8 cellular contexts compared by ENCODE assay signal in genomic region chr20:50110141-50111047, GRCh38. TPM values are rescaled to one million over a fixed set of nuclear protein-coding genes. Genes with fewer than 3 reads are reported as not detected.
DNase-seq lines count a peak whose midpoint lies in the region; ATAC-seq and TF ChIP-seq lines count a peak whose summit lies in the region.

No MANE protein-coding gene starts in this region.

- DNase-seq in GM12864 (ENCODE audit: low read depth): no peak
- DNase-seq in SK-N-MC (ENCODE audit: low read depth, low spot score): no peak
- peak; percentile 64 to 67 (median 67) for DNase-seq in effector memory CD8-positive, alpha-beta T cell
- peak; percentile 81 to 87 for DNase-seq in trophoblast cell
- DNase-seq in islet precursor cell: no peak

- H3K79me2 ChIP-seq in trophoblast cell (ENCODE audit: control insufficient read depth, insufficient read depth, low read length, poor library complexity): peaks cover 31% of the 10 kb centered on the region

- no CpG with 5 or more reads among the region's 4 CpGs for WGBS in trophoblast cell (ENCODE audit: extremely low coverage, insufficient coverage, insufficient read length)

- peak overlapping the region; percentile 88 to 95 for H3K4me3 Mint-ChIP-seq in effector memory CD8-positive, alpha-beta T cell

- no peak overlapping the region for H3K14ac ChIP-seq in trophoblast cell (ENCODE audit: low read length)

- peaks cover 21% of the 10 kb centered on the region for H3K79me1 ChIP-seq in trophoblast cell (ENCODE audit: low read length)

- no peaks in the 10 kb centered on the region for H3K9me3 ChIP-seq in SK-N-MC (ENCODE audit: low read depth, low read length)
- no peaks in the 10 kb centered on the region for H3K9me3 ChIP-seq in trophoblast cell (ENCODE audit: insufficient read depth, low read depth, low read length)

- no peak overlapping the region for H2BK120ac ChIP-seq in trophoblast cell (ENCODE audit: insufficient read depth, low read length, poor library complexity)

- H3K9ac ChIP-seq in SK-N-MC (ENCODE audit: insufficient read length) (no peak overlapping the region), trophoblast cell (ENCODE audit: low read length) (no peak overlapping the region)

- H3K23ac ChIP-seq in trophoblast cell (ENCODE audit: low read length): no peak overlapping the region

- H3K4me1 ChIP-seq in trophoblast cell (ENCODE audit: control insufficient read depth in 1 of 2, insufficient read depth in 2 of 2, low read length in 2 of 2): peaks cover 36 to 47% of the 10 kb centered on the region in 2 experiments

- peaks cover 72 to 81% of the 10 kb centered on the region in 2 donors for H3K4me1 Mint-ChIP-seq in effector memory CD8-positive, alpha-beta T cell (ENCODE audit: low read depth in 2 of 2)

- no peak for TF ChIP-seq CTCF in GM12864 (IDR thresholded peaks at IDR 0.05; ENCODE audit: low read depth, low read length, missing control alignments)

- H2BK5ac ChIP-seq in trophoblast cell (ENCODE audit: low read depth, low read length, poor library complexity): peak overlapping the region; percentile 10

- 0 out of 2 replicates have a peak overlapping the region, but pooled peaks have one; percentile 19 for H3K27ac ChIP-seq in SK-N-MC
- H3K27ac ChIP-seq in trophoblast cell (ENCODE audit: low read depth, low read length): peak overlapping the region; percentile 81

- H3K18ac ChIP-seq in trophoblast cell (ENCODE audit: low read length): no peak overlapping the region

- no peak overlapping the region for H4K91ac ChIP-seq in trophoblast cell (ENCODE audit: low read depth, low read length)

- no peak overlapping the region for H2BK12ac ChIP-seq in trophoblast cell (ENCODE audit: low read length)

- H3K36me3 Mint-ChIP-seq in effector memory CD8-positive, alpha-beta T cell (ENCODE audit: insufficient read depth): peaks cover 22% of the 10 kb centered on the region

- H3K27me3 Mint-ChIP-seq in effector memory CD8-positive, alpha-beta T cell: no peaks in the 10 kb centered on the region

- H3K4me3 ChIP-seq in GM12864 (ENCODE audit: low read depth, low read length) (peak overlapping the region; percentile 86; the same call in 1 of the 2 replicates), SK-N-MC (peak overlapping the region; percentile 97), trophoblast cell (ENCODE audit: low read depth, low read length) (no peak overlapping the region)

- H4K12ac ChIP-seq in trophoblast cell (ENCODE audit: low read depth, low read length): no peak overlapping the region

- H2AK5ac ChIP-seq in trophoblast cell (ENCODE audit: low read length): no peak overlapping the region

- peak overlapping the region; percentile 93 to 96 for H3K27ac Mint-ChIP-seq in effector memory CD8-positive, alpha-beta T cell

- no peaks in the 10 kb centered on the region for H3K27me3 ChIP-seq in trophoblast cell (ENCODE audit: insufficient read depth, low read length)

- no peak overlapping the region for H2AFZ ChIP-seq in trophoblast cell (ENCODE audit: insufficient read depth, low read length, poor library complexity)

- H3K36me3 ChIP-seq in SK-N-MC (ENCODE audit: insufficient read depth, low read length) (peaks cover 23% of the 10 kb centered on the region), trophoblast cell (ENCODE audit: control insufficient read depth in 1 of 2, insufficient read depth in 2 of 2, low read length in 2 of 2) (peaks cover 0 to 8% of the 10 kb centered on the region in 2 experiments)

- H3K4me2 ChIP-seq in trophoblast cell (ENCODE audit: low read length): peak overlapping the region; percentile 2

- ATAC-seq in HG02852 (IDR thresholded peaks at IDR 0.05; ENCODE audit: unreplicated experiment): peak; percentile 29
- ATAC-seq in effector memory CD8-positive, alpha-beta T cell (replicated peaks): peak; percentile 77
- no peak for ATAC-seq in HG03521 (IDR thresholded peaks at IDR 0.05; ENCODE audit: unreplicated experiment)
- no peak for ATAC-seq in GM18867 (IDR thresholded peaks at IDR 0.05; ENCODE audit: unreplicated experiment)

- no peak overlapping the region for H4K8ac ChIP-seq in trophoblast cell (ENCODE audit: low read depth, low read length)

- no peaks in the 10 kb centered on the region for H3K9me3 Mint-ChIP-seq in effector memory CD8-positive, alpha-beta T cell

- peak overlapping the region; percentile 57 for H3K4ac ChIP-seq in trophoblast cell (ENCODE audit: low read depth, low read length)

RNA-seq across cellular contexts. Expression of gene UBE2V1, which starts 2.6 kb away (rescaled TPM):
- polyA plus RNA-seq in trophoblast cell (2013): 238 and 250 TPM in 2 replicates

RNA-seq across cellular contexts. Expression of gene PEDS1, which starts 43.1 kb away (rescaled TPM):
- polyA plus RNA-seq in trophoblast cell (2013): 132 and 134 TPM in 2 replicates

Comparison
In these comparisons a context has a peak if more than half of its experiments do, and no peak if none do; other contexts are left out.
1. DNase-seq: peak in effector memory CD8-positive, alpha-beta T cell (3 of 3) and trophoblast cell (2 of 2); none in GM12864 (single experiment), SK-N-MC (single experiment) and islet precursor cell (single experiment).
2. ATAC-seq: peak in HG02852 (single experiment) and effector memory CD8-positive, alpha-beta T cell (single experiment); none in HG03521 (single experiment) and GM18867 (single experiment).